In genomic region chr15:76328962-76329361, GRCh38 we compare ENCODE assay signal across 24 cellular contexts. TPM values are rescaled to one million over a fixed set of nuclear protein-coding genes. Genes with fewer than 3 reads are reported as not detected.
A peak's percentile ranks its signal among the peaks of the same experiment; 100 is the strongest.
DNase-seq lines count a peak whose midpoint lies in the region; ATAC-seq and TF ChIP-seq lines count a peak whose summit lies in the region.
"Had no signal": no experiment of that assay in that cellular context is flagged by ENCODE, and none has a peak within 500 bp of the region (broad histone marks: within the 10 kb centered on the region; RNA-seq: fewer than 3 reads in every experiment).

No MANE protein-coding gene starts in this region.

- H3K27ac ChIP-seq in breast epithelium: no peak overlapping the region
- H3K27ac ChIP-seq: cardiac muscle cell, pancreas, upper lobe of right lung had no signal

- no peak for ATAC-seq in GM19467 (IDR thresholded peaks at IDR 0.05; ENCODE audit: unreplicated experiment)
- ATAC-seq: activated CD8-positive, alpha-beta T cell treated with anti-CD3 and anti-CD28 coated beads for 36 hours; pancreas; sciatic nerve had no signal

- H3K4me3 Mint-ChIP-seq in MCF 10A (ENCODE audit: unreplicated experiment): no peak overlapping the region
- H3K4me3 Mint-ChIP-seq: activated CD8-positive, alpha-beta T cell treated with anti-CD3 and anti-CD28 coated beads for 36 hours; endodermal cell; H9; nephron had no signal

- no peaks in the 10 kb centered on the region for H3K27me3 Mint-ChIP-seq in MCF 10A (ENCODE audit: insufficient read depth, unreplicated experiment)

- no peaks in the 10 kb centered on the region for H3K4me1 Mint-ChIP-seq in MCF 10A (ENCODE audit: insufficient read depth, unreplicated experiment)
- H3K4me1 Mint-ChIP-seq: nephron had no signal

- TF ChIP-seq CTCF in MCF 10A (IDR thresholded peaks at IDR 0.05; ENCODE audit: unreplicated experiment): no peak
- no peak for TF ChIP-seq CTCF in breast epithelium (IDR thresholded peaks at IDR 0.05)
- TF ChIP-seq CTCF in epithelial cell of esophagus (IDR thresholded peaks at IDR 0.05; ENCODE audit: insufficient read depth, low read depth, low read length, missing control alignments): no peak

- H3K4me3 ChIP-seq in breast epithelium (no peak overlapping the region), epithelial cell of esophagus (ENCODE audit: low read length) (no peak overlapping the region)
- H3K4me3 ChIP-seq: cardiac muscle cell, pancreas, upper lobe of right lung had no signal

- no peak overlapping the region for H3K27ac Mint-ChIP-seq in MCF 10A (ENCODE audit: low read depth, unreplicated experiment)
- H3K27ac Mint-ChIP-seq: activated CD8-positive, alpha-beta T cell treated with anti-CD3 and anti-CD28 coated beads for 36 hours; endodermal cell; H9; nephron had no signal

- DNase-seq in MCF 10A (ENCODE audit: unreplicated experiment): peak; percentile 29
- DNase-seq in breast epithelium (ENCODE audit: low spot score in 2 of 2): no peak
- DNase-seq in RKO (ENCODE audit: low spot score): peak; percentile 47
- DNase-seq in epithelial cell of esophagus (ENCODE audit: low read depth): peak; percentile 76
- peak; percentile 64 for DNase-seq in renal cortical epithelial cell (ENCODE audit: low read depth)
- DNase-seq in stimulated activated CD8-positive, alpha-beta memory T cell treated with anti-CD3 and anti-CD28 coated beads, Interleukin-4, amount 100 ng/mL, for 48 hours: no peak
- no peak for DNase-seq in LoVo (ENCODE audit: low spot score)
- DNase-seq: activated CD4-positive, CD25-positive, alpha-beta regulatory T cell treated with anti-CD3 and anti-CD28 coated beads, Interleukin-2, amount 50 U/mL, for 72 hours; activated CD8-positive, alpha-beta T cell treated with anti-CD3 and anti-CD28 coated beads for 36 hours; activated gamma-delta T cell; amygdala; Calu3; cortex of kidney; endodermal cell; H9; NCI-H2107; NCI-H510A treated with DMSO at 0.1 percent for 48 hours; pancreas; stimulated activated CD4-positive, alpha-beta T cell treated with anti-CD3 and anti-CD28 coated beads, Interleukin-15, amount 100 ng/mL, for 24 hours; upper lobe of right lung had no signal

- H3K9me3 Mint-ChIP-seq in MCF 10A (ENCODE audit: unreplicated experiment): no peaks in the 10 kb centered on the region
- H3K9me3 Mint-ChIP-seq: activated CD8-positive, alpha-beta T cell treated with anti-CD3 and anti-CD28 coated beads for 36 hours; endodermal cell; H9 had no signal

- CTCF ChIA-PET in MCF 10A (lab: Yijun Ruan, JAX): interaction anchor here (0.6 to 1.3 kb wide), 4 partner anchors 9 to 297 kb away, joined by 3 to 4 read pairs (median 4); no protein-coding TSS in a partner anchor

- POLR2A ChIA-PET in MCF 10A (lab: Yijun Ruan, JAX): no interaction called here

- no peaks in the 10 kb centered on the region for H3K9me3 ChIP-seq in breast epithelium
- H3K9me3 ChIP-seq: pancreas, upper lobe of right lung had no signal

- H3K36me3 ChIP-seq in breast epithelium: no peaks in the 10 kb centered on the region
- H3K36me3 ChIP-seq: cardiac muscle cell, pancreas, upper lobe of right lung had no signal

- no peaks in the 10 kb centered on the region for H3K36me3 Mint-ChIP-seq in MCF 10A (ENCODE audit: insufficient read depth, unreplicated experiment)

- TF ChIP-seq POLR2A in breast epithelium (IDR thresholded peaks at IDR 0.05): no peak

- intact Hi-C loops in MCF 10A (cut with micrococcal nuclease) (no loop called here), breast epithelium (cut with DNase I; ENCODE audit: low total_unique reads) (no loop called here)

- peaks cover 0 to 21% of the 10 kb centered on the region in 2 donors for H3K27me3 ChIP-seq in breast epithelium

- no TSS peak for BruUV-seq in MCF 10A (replicated peaks; lab: Mats Ljungman, UMichigan)

- no peaks in the 10 kb centered on the region for H3K4me1 ChIP-seq in breast epithelium
- H3K4me1 ChIP-seq: pancreas, upper lobe of right lung had no signal

RNA-seq across cellular contexts. Expression of gene ISL2, which starts 7.6 kb away (rescaled TPM):
- total RNA-seq in MCF 10A (2022) (not detected in 2 replicates), breast epithelium (under 1 TPM in 1 of 3 donors, not detected in 2; 0.29 TPM), renal cortical epithelial cell (0.05 and 0.87 TPM in 2 replicates)
- total RNA-seq: cardiac muscle cell, upper lobe of right lung had no signal

RNA-seq across cellular contexts. Expression of gene ETFA, which starts 17.7 kb away (rescaled TPM):
- 133 and 164 TPM in 2 replicates for total RNA-seq in MCF 10A (2022)
- 100 to 1,000 TPM in 2 of 3 donors, 10 to 100 TPM in 1; 96.0 to 108 (median 108) TPM for total RNA-seq in breast epithelium
- total RNA-seq in renal cortical epithelial cell: 147 and 166 TPM in 2 replicates

Comparison
In these comparisons a context has a peak if more than half of its experiments do, and no peak if none do; other contexts are left out.
1. DNase-seq: peak in MCF 10A (single experiment), RKO (single experiment), epithelial cell of esophagus (single experiment) and renal cortical epithelial cell (single experiment); none in breast epithelium (0 of 2), stimulated activated CD8-positive, alpha-beta memory T cell treated with anti-CD3 and anti-CD28 coated beads, Interleukin-4, amount 100 ng/mL, for 48 hours (single experiment) and LoVo (single experiment).